In the genomic region with DNA sequence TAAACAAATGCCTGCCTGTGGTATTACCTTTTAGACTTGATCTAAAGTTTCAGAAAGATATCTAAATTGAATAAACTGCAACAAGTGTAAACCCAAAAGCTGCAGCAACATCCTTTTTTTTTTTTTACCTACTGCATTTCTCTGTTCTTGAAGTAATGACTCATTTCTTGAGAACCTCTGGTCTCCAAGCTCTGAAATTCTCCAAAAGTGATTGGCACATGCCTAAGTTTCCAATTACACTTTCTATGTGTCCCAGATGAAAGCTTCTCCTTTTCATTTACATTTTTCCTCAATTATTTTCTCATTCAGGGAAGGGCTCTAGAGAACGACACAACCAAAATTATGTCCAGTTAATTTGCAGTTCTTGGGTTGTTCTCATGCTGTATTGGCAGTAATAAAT, we compare ENCODE assay signal across 26 cellular contexts.
A peak's percentile ranks its signal among the peaks of the same experiment; 100 is the strongest.
DNase-seq lines count a peak whose midpoint lies in the region; ATAC-seq, FAIRE-seq and TF ChIP-seq lines count a peak whose summit lies in the region.
"Had no signal": no experiment of that assay in that cellular context is flagged by ENCODE, and none has a peak within 500 bp of the region (broad histone marks: within the 10 kb centered on the region; RNA-seq: fewer than 3 reads in every experiment).

No MANE protein-coding gene starts in this region.

- no peaks in the 10 kb centered on the region for H4K20me1 ChIP-seq in K562 (replicated peaks; ENCODE audit: control insufficient read depth, insufficient read depth, low read length)

- CTCF ChIA-PET in K562 (lab: Yijun Ruan, JAX; ENCODE audit: low intra/inter-chr PET ratio): interaction anchor here (0.7 kb wide), 1 partner anchor 1201 kb away, joined by 6 read pairs; no protein-coding TSS in a partner anchor

- H3K36me3 ChIP-seq in K562 (ENCODE audit: control insufficient read depth, insufficient read depth, low read length) (no peaks in the 10 kb centered on the region; the same call in 2 of the 3 replicates), gastroesophageal sphincter (no peaks in the 10 kb centered on the region)
- H3K36me3 ChIP-seq: esophagus squamous epithelium, gastrocnemius medialis, prostate gland had no signal

- H3K4me3 ChIP-seq in K562 (no peak overlapping the region), gastroesophageal sphincter (no peak overlapping the region)
- H3K4me3 ChIP-seq: esophagus squamous epithelium, gastrocnemius medialis, prostate gland had no signal

- peak; percentile 29 for FAIRE-seq in K562 (lab: Jason Lieb, UNC)
- FAIRE-seq: GM19239, keratinocyte had no signal

- H3K9me3 ChIP-seq in K562 (replicated peaks; ENCODE audit: control insufficient read depth, insufficient read depth, low read depth, low read length) (no peaks in the 10 kb centered on the region), gastroesophageal sphincter (no peaks in the 10 kb centered on the region)
- H3K9me3 ChIP-seq: esophagus squamous epithelium, gastrocnemius medialis, prostate gland, SK-N-SH had no signal

- no TSS peak for BruUV-seq in K562 (replicated peaks; lab: Mats Ljungman, UMichigan)

- H3K27me3 ChIP-seq in K562 (ENCODE audit: control insufficient read depth in 2 of 2, insufficient read depth in 2 of 2, low read length in 2 of 2): no peaks in the 10 kb centered on the region
- no peaks in the 10 kb centered on the region for H3K27me3 ChIP-seq in gastroesophageal sphincter
- H3K27me3 ChIP-seq: esophagus squamous epithelium, gastrocnemius medialis had no signal

- H3K9me1 ChIP-seq in K562 (ENCODE audit: control insufficient read depth, insufficient read depth, low read length): no peaks in the 10 kb centered on the region

- peaks cover 31% of the 10 kb centered on the region for H3K79me2 ChIP-seq in K562 (ENCODE audit: control insufficient read depth, insufficient read depth, low read length)

- H3K27ac ChIP-seq in K562 (ENCODE audit: extremely low read depth, low read depth, low read length): peak overlapping the region; percentile 19; the same call in 1 of the 3 replicates
- no peak overlapping the region for H3K27ac ChIP-seq in gastroesophageal sphincter
- H3K27ac ChIP-seq: esophagus squamous epithelium, gastrocnemius medialis, prostate gland, RWPE1, VCaP had no signal

- 61% methylated on average over 1 of the region's 1 CpG for WGBS in K562 (ENCODE audit: insufficient coverage, low coverage, missing lambda C conversion rate)
- 89 to 100% methylated on average over 1 of the region's 1 CpG for WGBS in gastroesophageal sphincter (ENCODE audit: low coverage in 1 of 2), 2 donors

- no peak overlapping the region for H2AFZ ChIP-seq in K562 (ENCODE audit: low read depth, low read length)

- no peak overlapping the region for H3K4me2 ChIP-seq in K562 (ENCODE audit: insufficient read depth, low read length)
- H3K4me2 ChIP-seq: SK-N-SH had no signal

- TF ChIP-seq POLR2A in K562 (conservative IDR thresholded peaks at IDR 0.05): no peak
- TF ChIP-seq POLR2A in gastroesophageal sphincter (IDR thresholded peaks at IDR 0.05): no peak

- POLR2A ChIA-PET in K562 (lab: Yijun Ruan, JAX): interaction anchor here (1.2 kb wide), 1 partner anchor 10 kb away, joined by 3 read pairs; no protein-coding TSS in a partner anchor

- TF ChIP-seq CTCF in K562 (IDR thresholded peaks at IDR 0.05 in 2 of 3, conservative IDR thresholded peaks at IDR 0.05 in 1 of 3; ENCODE audit: insufficient read depth in 2 of 3, low read depth in 1 of 3, low read length in 3 of 3) (no peak), gastroesophageal sphincter (IDR thresholded peaks at IDR 0.05) (no peak)

- intact Hi-C loops in K562 (cut with micrococcal nuclease): no loop called here

- H3K9ac ChIP-seq in K562 (ENCODE audit: insufficient read depth in 1 of 2, low read depth in 2 of 2, low read length in 2 of 2): no peak overlapping the region
- H3K9ac ChIP-seq: SK-N-SH had no signal

- ATAC-seq in GM19372 (IDR thresholded peaks at IDR 0.05; ENCODE audit: low read depth, unreplicated experiment) (peak; percentile 44), HG03439 (IDR thresholded peaks at IDR 0.05; ENCODE audit: unreplicated experiment) (peak; percentile 50), K562 (no peak), gastroesophageal sphincter (no peak)
- ATAC-seq: effector memory CD8-positive, alpha-beta T cell; gastrocnemius medialis; stimulated activated effector memory CD8-positive, alpha-beta T cell treated with anti-CD3 and anti-CD28 coated beads, Interleukin-12 subunit alpha, Interleukin-12 subunit beta, amount 100 ng/mL, for 72 hours had no signal

- DNase-seq in K562 (ENCODE audit: extremely low read depth in 1 of 4, low spot score in 3 of 4): no peak
- DNase-seq in HuH-7.5 (ENCODE audit: low spot score): no peak
- no peak for DNase-seq in NCI-H146 treated with DMSO at 0.1 percent for 48 hours (lab: John Stamatoyannopoulos, UW; ENCODE audit: unreplicated experiment)
- no peak for DNase-seq in NCI-H2227 (lab: John Stamatoyannopoulos, UW; ENCODE audit: unreplicated experiment)
- DNase-seq: activated CD4-positive, alpha-beta T cell treated with anti-CD3 and anti-CD28 coated beads, Interleukin-2, amount 50 U/mL, for 1 hour; activated naive CD8-positive, alpha-beta T cell treated with anti-CD3 and anti-CD28 coated beads, Interleukin-2, amount 10 ng/mL, durations not matched to agents 7 days and 5 days; AML-193; CD8-positive, alpha-beta memory T cell; effector memory CD8-positive, alpha-beta T cell; esophagus squamous epithelium; gastrocnemius medialis; GDM1; H9; NCI-H1436; NCI-H524; SK-N-SH; stimulated activated CD4-positive, alpha-beta T cell treated with anti-CD3 and anti-CD28 coated beads, Interleukin-1b, Interleukin-23, amount 100 ng/mL, for 48 hours had no signal

- in situ Hi-C loops in K562 (cut with MboI): no loop called here

- H3K4me1 ChIP-seq in K562 (replicated peaks in 1 of 2; ENCODE audit: control insufficient read depth in 2 of 2, insufficient read depth in 2 of 2, low read length in 2 of 2) (peaks cover 0 to 10% of the 10 kb centered on the region in 2 experiments; a peak in 3 of 5 replicates), gastroesophageal sphincter (no peaks in the 10 kb centered on the region)
- H3K4me1 ChIP-seq: esophagus squamous epithelium, gastrocnemius medialis, prostate gland had no signal

- TF ChIP-seq EP300 in K562 (IDR thresholded peaks at IDR 0.05; ENCODE audit: low read length) (no peak), gastroesophageal sphincter (IDR thresholded peaks at IDR 0.05) (no peak)

- TF ChIP-seq RAD21 in K562 (CRISPR knock-in tag; conservative IDR thresholded peaks at IDR 0.05 in 1 of 2, IDR thresholded peaks at IDR 0.05 in 1 of 2): no peak

TF ChIP-seq in K562, 482 proteins besides CTCF, POLR2A, EP300 and RAD21:
- TF ChIP-seq HDAC8 (tag; IDR thresholded peaks at IDR 0.05) (no peak), CREM (IDR thresholded peaks at IDR 0.05; ENCODE audit: low read depth) (no peak), ZNF77 (CRISPR knock-in tag; IDR thresholded peaks at IDR 0.05) (no peak)
- TF ChIP-seq, protein P1, sequence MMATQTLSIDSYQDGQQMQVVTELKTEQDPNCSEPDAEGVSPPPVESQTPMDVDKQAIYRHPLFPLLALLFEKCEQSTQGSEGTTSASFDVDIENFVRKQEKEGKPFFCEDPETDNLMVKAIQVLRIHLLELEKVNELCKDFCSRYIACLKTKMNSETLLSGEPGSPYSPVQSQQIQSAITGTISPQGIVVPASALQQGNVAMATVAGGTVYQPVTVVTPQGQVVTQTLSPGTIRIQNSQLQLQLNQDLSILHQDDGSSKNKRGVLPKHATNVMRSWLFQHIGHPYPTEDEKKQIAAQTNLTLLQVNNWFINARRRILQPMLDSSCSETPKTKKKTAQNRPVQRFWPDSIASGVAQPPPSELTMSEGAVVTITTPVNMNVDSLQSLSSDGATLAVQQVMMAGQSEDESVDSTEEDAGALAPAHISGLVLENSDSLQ (IDR thresholded peaks at IDR 0.05): peak; percentile 26; the same call in 1 of the 2 replicates

Comparison
In these comparisons a context has a peak if more than half of its experiments do, and no peak if none do; other contexts are left out.
1. ATAC-seq: peak in GM19372 (single experiment) and HG03439 (single experiment); none in K562 (single experiment) and gastroesophageal sphincter (single experiment).